In genomic region chr14:63046339-63047268, GRCh38 we compare ENCODE assay signal across 12 cellular contexts. TPM values are rescaled to one million over a fixed set of nuclear protein-coding genes. Genes with fewer than 3 reads are reported as not detected.
DNase-seq lines count a peak whose midpoint lies in the region; ATAC-seq and TF ChIP-seq lines count a peak whose summit lies in the region.
"Had no signal": no experiment of that assay in that cellular context is flagged by ENCODE, and none has a peak within 500 bp of the region (broad histone marks: within the 10 kb centered on the region; RNA-seq: fewer than 3 reads in every experiment).

No MANE protein-coding gene starts in this region.

- H3K4ac ChIP-seq in IMR-90 (ENCODE audit: low read depth, low read length): no peak overlapping the region

- in situ Hi-C loops in IMR-90 (cut with MboI; ENCODE audit: low sequenced_read_pairs) (no loop called here), mammary epithelial cell (cut with MboI; ENCODE audit: low sequenced_read_pairs in 2 of 2) (loop anchor here in 1 of 2 donors (10.0 kb wide), 1 partner anchor 862 kb away; no protein-coding TSS in a partner anchor)

- dilution Hi-C loops in IMR-90 (cut with HindIII; ENCODE audit: low sequenced_read_pairs, unreplicated experiment): no loop called here
- dilution Hi-C loops in mammary epithelial cell (cut with HindIII; ENCODE audit: low sequenced_read_pairs): no loop called here

- no peaks in the 10 kb centered on the region for H3K4me1 ChIP-seq in BE2C
- peaks cover 2% of the 10 kb centered on the region for H3K4me1 ChIP-seq in IMR-90 (ENCODE audit: control insufficient read depth, insufficient read depth, low read length)
- H3K4me1 ChIP-seq in mammary epithelial cell (ENCODE audit: insufficient read depth, low read length): peaks cover 13% of the 10 kb centered on the region
- H3K4me1 ChIP-seq in lower lobe of right lung: peaks cover 15% of the 10 kb centered on the region
- H3K4me1 ChIP-seq in Karpas-422 (ENCODE audit: low read length): peaks cover under 1% of the 10 kb centered on the region; the same call in 1 of the 2 replicates

- no peak overlapping the region for H2BK15ac ChIP-seq in IMR-90 (ENCODE audit: low read depth, low read length)

- no peak overlapping the region for H4K8ac ChIP-seq in IMR-90 (ENCODE audit: low read depth in 2 of 2, low read length in 2 of 2)

- no peak overlapping the region for H2BK120ac ChIP-seq in IMR-90 (ENCODE audit: low read depth, low read length)

- H3K18ac ChIP-seq in IMR-90 (ENCODE audit: low read depth, low read length): no peak overlapping the region

- ATAC-seq in IMR-90 (ENCODE audit: low read depth) (no peak), lower lobe of right lung (no peak), HG02884 (IDR thresholded peaks at IDR 0.05; ENCODE audit: unreplicated experiment) (no peak), HG03175 (IDR thresholded peaks at IDR 0.05; ENCODE audit: unreplicated experiment) (no peak)

- H4K20me1 ChIP-seq in IMR-90 (ENCODE audit: insufficient read depth, low read length): no peaks in the 10 kb centered on the region
- H4K20me1 ChIP-seq in mammary epithelial cell (ENCODE audit: insufficient read depth, low read length): no peaks in the 10 kb centered on the region
- peaks cover 4% of the 10 kb centered on the region; the same call in 1 of the 2 replicates for H4K20me1 ChIP-seq in Karpas-422 (ENCODE audit: insufficient read depth, low read depth, low read length)
- H4K20me1 ChIP-seq: BLaER1 treated with 17β-estradiol and CSF1 and Interleukin-3, amounts not matched to agents 10 nM and 100 nM had no signal

- TF ChIP-seq POLR2A in IMR-90 (IDR thresholded peaks at IDR 0.05; ENCODE audit: low read depth, low read length): no peak

- POLR2A ChIA-PET in IMR-90 (lab: Charles Lee; ENCODE audit: unreplicated experiment): no interaction called here

- WGBS in IMR-90 (ENCODE audit: extremely low coverage in 2 of 2, insufficient read length in 1 of 2), 2 experiments: 22% methylated on average over 3 of the region's 23 CpGs; no CpG with 5 or more reads in 1 of the 2 experiments
- WGBS in mammary epithelial cell (ENCODE audit: low coverage, missing lambda C conversion rate): 17% methylated on average over 21 of the region's 23 CpGs

- no peaks in the 10 kb centered on the region for H3K9me1 ChIP-seq in IMR-90 (ENCODE audit: insufficient read depth, low read length)

- DNase-seq in BE2C (no peak), IMR-90 (no peak), mammary epithelial cell (peak; percentile 5), lower lobe of right lung (no peak), HPDE6-E6E7 (ENCODE audit: extremely low spot score) (no peak), Karpas-422 (no peak)
- DNase-seq: stimulated activated CD8-positive, alpha-beta memory T cell treated with anti-CD3 and anti-CD28 coated beads, Interleukin-4, amount 100 ng/mL, for 48 hours had no signal

- no peak overlapping the region for H3K56ac ChIP-seq in IMR-90 (ENCODE audit: extremely low read depth, insufficient read depth, low read length)

- H3K14ac ChIP-seq in IMR-90 (replicated peaks; ENCODE audit: low read depth, low read length): no peak overlapping the region

- H2BK5ac ChIP-seq in IMR-90 (ENCODE audit: low read depth, low read length, poor library complexity, severe bottlenecking): no peak overlapping the region

- H3K79me1 ChIP-seq in IMR-90 (ENCODE audit: low read depth in 1 of 2, low read length in 2 of 2): no peaks in the 10 kb centered on the region

- peak overlapping the region; percentile 89 for H2AFZ ChIP-seq in IMR-90 (replicated peaks; ENCODE audit: low read length, poor library complexity)
- peak overlapping the region; percentile 70 for H2AFZ ChIP-seq in mammary epithelial cell (ENCODE audit: low read depth, low read length)
- H2AFZ ChIP-seq in Karpas-422 (ENCODE audit: low read length): no peak overlapping the region

- H3K36me3 ChIP-seq in BE2C: no peaks in the 10 kb centered on the region
- H3K36me3 ChIP-seq in IMR-90 (ENCODE audit: control insufficient read depth, insufficient read depth, low read length): no peaks in the 10 kb centered on the region
- H3K36me3 ChIP-seq in mammary epithelial cell (ENCODE audit: insufficient read depth, low read length): no peaks in the 10 kb centered on the region
- H3K36me3 ChIP-seq in lower lobe of right lung: no peaks in the 10 kb centered on the region
- no peaks in the 10 kb centered on the region for H3K36me3 ChIP-seq in Karpas-422 (ENCODE audit: insufficient read depth, low read length)
- H3K36me3 ChIP-seq: BLaER1 treated with 17β-estradiol and CSF1 and Interleukin-3, amounts not matched to agents 10 nM and 100 nM had no signal

- no peak overlapping the region for H3K23ac ChIP-seq in IMR-90 (ENCODE audit: low read depth, low read length)

- H3K9me2 ChIP-seq in Karpas-422 (replicated peaks; ENCODE audit: insufficient read depth, low read length): no peaks in the 10 kb centered on the region

- peaks cover 30% of the 10 kb centered on the region for H3K27me3 ChIP-seq in BE2C
- H3K27me3 ChIP-seq in IMR-90 (ENCODE audit: control insufficient read depth, insufficient read depth, low read length): peaks cover 41% of the 10 kb centered on the region
- H3K27me3 ChIP-seq in mammary epithelial cell (ENCODE audit: insufficient read depth, low read length): peaks cover 22% of the 10 kb centered on the region
- peaks cover 66% of the 10 kb centered on the region for H3K27me3 ChIP-seq in lower lobe of right lung (ENCODE audit: low read depth)
- H3K27me3 ChIP-seq in Karpas-422 (ENCODE audit: low read length): 0 out of 2 replicates have a peak, but pooled peaks cover 4% of the 10 kb centered on the region
- H3K27me3 ChIP-seq: BLaER1 treated with 17β-estradiol and CSF1 and Interleukin-3, amounts not matched to agents 10 nM and 100 nM had no signal

- no peak overlapping the region for H4K5ac ChIP-seq in IMR-90 (ENCODE audit: low read depth, low read length)

- intact Hi-C loops in IMR-90 (cut with micrococcal nuclease) (no loop called here), mammary epithelial cell (cut with micrococcal nuclease) (no loop called here), lower lobe of right lung (cut with DNase I) (no loop called here)

- H3K9ac ChIP-seq in IMR-90 (ENCODE audit: low read depth, low read length) (no peak overlapping the region), mammary epithelial cell (ENCODE audit: insufficient read depth, low read length) (no peak overlapping the region), Karpas-422 (ENCODE audit: low read length) (no peak overlapping the region)
- H3K9ac ChIP-seq: BLaER1 treated with 17β-estradiol and CSF1 and Interleukin-3, amounts not matched to agents 10 nM and 100 nM had no signal

- no peaks in the 10 kb centered on the region for H3K9me3 ChIP-seq in BE2C
- no peaks in the 10 kb centered on the region for H3K9me3 ChIP-seq in IMR-90 (ENCODE audit: control insufficient read depth, insufficient read depth, low read length)
- no peaks in the 10 kb centered on the region for H3K9me3 ChIP-seq in mammary epithelial cell (replicated peaks; ENCODE audit: insufficient read depth, low read length)
- H3K9me3 ChIP-seq in lower lobe of right lung: no peaks in the 10 kb centered on the region
- H3K9me3 ChIP-seq in Karpas-422 (ENCODE audit: low read length): no peaks in the 10 kb centered on the region

- no peak overlapping the region for H2AK9ac ChIP-seq in IMR-90 (replicated peaks; ENCODE audit: low read depth, low read length, poor library complexity)

- TF ChIP-seq CTCF in BE2C (IDR thresholded peaks at IDR 0.05; ENCODE audit: low read depth, low read length) (no peak), IMR-90 (conservative IDR thresholded peaks at IDR 0.05; ENCODE audit: low read depth, low read length) (no peak), mammary epithelial cell (conservative IDR thresholded peaks at IDR 0.05 in 1 of 2, IDR thresholded peaks at IDR 0.05 in 1 of 2; ENCODE audit: extremely low read depth in 1 of 2, insufficient read depth in 1 of 2, low read depth in 1 of 2, low read length in 2 of 2) (no peak), lower lobe of right lung (IDR thresholded peaks at IDR 0.05) (no peak)

- no peak overlapping the region for H2AK5ac ChIP-seq in IMR-90 (ENCODE audit: low read depth, low read length)

- H3K27ac ChIP-seq in IMR-90 (ENCODE audit: insufficient read depth, low read length) (no peak overlapping the region), mammary epithelial cell (ENCODE audit: insufficient read depth, low read depth, low read length) (no peak overlapping the region), lower lobe of right lung (no peak overlapping the region), Karpas-422 (ENCODE audit: low read length) (no peak overlapping the region)
- H3K27ac ChIP-seq: BLaER1 treated with 17β-estradiol and CSF1 and Interleukin-3, amounts not matched to agents 10 nM and 100 nM had no signal

- TF ChIP-seq RAD21 in IMR-90 (IDR thresholded peaks at IDR 0.05; ENCODE audit: low read length): no peak

- H3K4me3 ChIP-seq in BE2C (ENCODE audit: low read depth, low read length) (peak overlapping the region; percentile 77), IMR-90 (ENCODE audit: insufficient read depth, low read depth, low read length) (no peak overlapping the region), mammary epithelial cell (replicated peaks in 1 of 3; ENCODE audit: insufficient read depth in 1 of 3, low read depth in 2 of 3, low read length in 3 of 3) (no peak overlapping the region), lower lobe of right lung (peak overlapping the region; percentile 37), Karpas-422 (ENCODE audit: low read length) (no peak overlapping the region)
- H3K4me3 ChIP-seq: BLaER1 treated with 17β-estradiol and CSF1 and Interleukin-3, amounts not matched to agents 10 nM and 100 nM had no signal

- CTCF ChIA-PET in IMR-90 (lab: Yijun Ruan, JAX) (no interaction called here), mammary epithelial cell (lab: Charles Lee; ENCODE audit: low non-redundant PET) (no interaction called here)

- no TSS peak for BruUV-seq in IMR-90 (replicated peaks; lab: Mats Ljungman, UMichigan)
- no TSS peak for BruUV-seq in mammary epithelial cell (replicated peaks; lab: Mats Ljungman, UMichigan)

- no peak overlapping the region for H2BK20ac ChIP-seq in IMR-90 (ENCODE audit: low read depth, low read length)

- H4K91ac ChIP-seq in IMR-90 (ENCODE audit: insufficient read depth, low read depth, low read length): no peak overlapping the region

- H3K4me2 ChIP-seq in IMR-90 (ENCODE audit: low read depth, low read length): peak overlapping the region; percentile 95; the same call in 1 of the 2 replicates
- H3K4me2 ChIP-seq in mammary epithelial cell (ENCODE audit: insufficient read depth, low read depth, low read length): peak overlapping the region; percentile 89
- no peak overlapping the region for H3K4me2 ChIP-seq in Karpas-422 (ENCODE audit: low read depth, low read length, poor library complexity, severe bottlenecking)
- H3K4me2 ChIP-seq: BLaER1 treated with 17β-estradiol and CSF1 and Interleukin-3, amounts not matched to agents 10 nM and 100 nM had no signal

- H3K79me2 ChIP-seq in mammary epithelial cell (ENCODE audit: insufficient read depth, low read length) (no peaks in the 10 kb centered on the region), Karpas-422 (ENCODE audit: low read length) (no peaks in the 10 kb centered on the region)

RNA-seq across cellular contexts. Expression of gene KCNH5, which starts 1.3 kb away (rescaled TPM):
- polyA plus RNA-seq in BE2C (2012; ENCODE audit: insufficient read depth, insufficient read length, low read depth): 0.91 TPM
- total RNA-seq in IMR-90 (2012; rRNA removed) (under 0.01 TPM in 2 replicates), mammary epithelial cell (not detected), lower lobe of right lung (not detected)
- polyA plus RNA-seq in IMR-90 (2012; rRNA removed) (0.03 and 0.04 TPM in 2 replicates), mammary epithelial cell (0.01 TPM)
- 0.01 and 0.02 TPM in 2 replicates for polyA plus RNA-seq in IMR-90 (2012; cell fraction: cytosol; rRNA removed)
- polyA plus RNA-seq in IMR-90 (2012; cell fraction: nucleus; rRNA removed; ENCODE audit: low replicate concordance): 0.05 TPM in 1 of 2 replicates, not detected in the other
- not detected for polyA minus RNA-seq in mammary epithelial cell
- 0.04 TPM in 1 of 2 replicates, not detected in the other for total RNA-seq in Karpas-422 (2014; rRNA removed; shearing (Covaris generic); ENCODE audit: low replicate concordance)
- total RNA-seq: activated naive CD8-positive, alpha-beta T cell treated with anti-CD3 and anti-CD28 coated beads, Interleukin-2, amount 10 ng/mL, durations not matched to agents 7 days and 5 days; myocyte had no signal

Comparison
In these comparisons a context has a peak if more than half of its experiments do, and no peak if none do; other contexts are left out.
1. H3K4me3 ChIP-seq: peak in BE2C (single experiment) and lower lobe of right lung (single experiment); none in IMR-90 (single experiment), mammary epithelial cell (0 of 3) and Karpas-422 (single experiment).